ENCODE assay signal across 8 cellular contexts in genomic region chr17:47841488-47842308, GRCh38. TPM values are rescaled to one million over a fixed set of nuclear protein-coding genes. Genes with fewer than 3 reads are reported as not detected.
A peak's percentile ranks its signal among the peaks of the same experiment; 100 is the strongest.
DNase-seq lines count a peak whose midpoint lies in the region; ATAC-seq and TF ChIP-seq lines count a peak whose summit lies in the region.

No MANE protein-coding gene starts in this region.

- H3K27me3 ChIP-seq in adipocyte (replicated peaks; ENCODE audit: control insufficient read depth, insufficient read depth, low read length) = peaks cover 18% of the 10 kb centered on the region
- H3K27me3 ChIP-seq in lower lobe of right lung (ENCODE audit: low read depth) = peaks cover 27% of the 10 kb centered on the region
- peaks cover 0 to 19% of the 10 kb centered on the region in 2 donors for H3K27me3 ChIP-seq in tibial nerve

- H3K27me3 Mint-ChIP-seq in activated T-cell treated with anti-CD3 and anti-CD28 coated beads, Interleukin-2, amount 50 U/mL, for 72 hours (ENCODE audit: low read depth) = peaks cover 27% of the 10 kb centered on the region

- peak overlapping the region; percentile 94 for H3K9ac ChIP-seq in adipocyte (ENCODE audit: low read length)

- TF ChIP-seq EP300 in tibial nerve (IDR thresholded peaks at IDR 0.05) = no peak

- no peaks in the 10 kb centered on the region for H3K9me3 Mint-ChIP-seq in activated T-cell treated with anti-CD3 and anti-CD28 coated beads, Interleukin-2, amount 50 U/mL, for 72 hours

- H3K9me3 ChIP-seq in adipocyte (ENCODE audit: control insufficient read depth, low read length) (no peaks in the 10 kb centered on the region), lower lobe of right lung (no peaks in the 10 kb centered on the region), tibial nerve (no peaks in the 10 kb centered on the region)

- H3K36me3 Mint-ChIP-seq in activated T-cell treated with anti-CD3 and anti-CD28 coated beads, Interleukin-2, amount 50 U/mL, for 72 hours (ENCODE audit: insufficient read depth in 2 of 2) = peaks cover 0 to 1% of the 10 kb centered on the region in 2 donors

- no peak for TF ChIP-seq CTCF in lower lobe of right lung (IDR thresholded peaks at IDR 0.05)
- TF ChIP-seq CTCF in tibial nerve (IDR thresholded peaks at IDR 0.05) = peak in 1 of 5 experiments; percentile 5

- H3K4me3 Mint-ChIP-seq in activated T-cell treated with anti-CD3 and anti-CD28 coated beads, Interleukin-2, amount 50 U/mL, for 72 hours = peak overlapping the region; percentile 90 to 99

- DNase-seq in activated T-cell treated with anti-CD3 and anti-CD28 coated beads, Interleukin-2, amount 50 U/mL, for 72 hours = no peak
- DNase-seq in activated T-cell treated with anti-CD3 and anti-CD28 coated beads, Interleukin-2, amount 50 U/mL, for 48 hours = no peak
- DNase-seq in adipocyte (ENCODE audit: low read depth) (no peak), lower lobe of right lung (no peak), tibial nerve (ENCODE audit: low spot score in 2 of 2) (no peak), EL (no peak), NCI-H2107 (lab: John Stamatoyannopoulos, UW) (no peak), medulla oblongata (ENCODE audit: extremely low spot score) (no peak)

- H3K4me3 ChIP-seq in adipocyte (ENCODE audit: low read length) = peak overlapping the region; percentile 80
- peak overlapping the region; percentile 99 for H3K4me3 ChIP-seq in lower lobe of right lung
- peak overlapping the region in 3 of 4 donors; percentile 68 to 73 (median 71) for H3K4me3 ChIP-seq in tibial nerve

- H3K4me1 ChIP-seq in adipocyte (ENCODE audit: control insufficient read depth, insufficient read depth, low read length) = peaks cover 37% of the 10 kb centered on the region
- peaks cover 67% of the 10 kb centered on the region for H3K4me1 ChIP-seq in lower lobe of right lung
- peaks cover 0 to 38% (median 8%) of the 10 kb centered on the region in 4 donors for H3K4me1 ChIP-seq in tibial nerve

- peaks cover 38% of the 10 kb centered on the region for H3K4me1 Mint-ChIP-seq in activated T-cell treated with anti-CD3 and anti-CD28 coated beads, Interleukin-2, amount 50 U/mL, for 72 hours (ENCODE audit: low read depth)

- peak overlapping the region; percentile 75 for H3K27ac ChIP-seq in lower lobe of right lung
- H3K27ac ChIP-seq in tibial nerve = peak overlapping the region; percentile 42 to 81 (median 66)

- TF ChIP-seq POLR2A in tibial nerve (IDR thresholded peaks at IDR 0.05) = no peak

- ATAC-seq in activated T-cell treated with anti-CD3 and anti-CD28 coated beads, Interleukin-2, amount 50 U/mL, for 72 hours (replicated peaks in 1 of 2) = no peak
- ATAC-seq in lower lobe of right lung = no peak

- WGBS in tibial nerve, 2 donors = 59 to 60% methylated on average over 16 of the region's 16 CpGs

- H3K27ac Mint-ChIP-seq in activated T-cell treated with anti-CD3 and anti-CD28 coated beads, Interleukin-2, amount 50 U/mL, for 72 hours = peak overlapping the region; percentile 16

- intact Hi-C loops in lower lobe of right lung (cut with DNase I) = loop anchor here (5.0 kb wide), 1 partner anchor 51 kb away; no protein-coding TSS in a partner anchor

- H3K36me3 ChIP-seq in adipocyte (ENCODE audit: control insufficient read depth, insufficient read depth, low read length, severe bottlenecking) (peaks cover 7% of the 10 kb centered on the region), lower lobe of right lung (peaks cover 15% of the 10 kb centered on the region), tibial nerve (peaks cover 0 to 30% (median 0%) of the 10 kb centered on the region in 3 donors)

RNA-seq across cellular contexts. Expression of gene SCRN2, which starts 0.6 kb away (rescaled TPM):
- 10 to 100 TPM; 16.1 to 17.6 TPM for total RNA-seq in activated T-cell treated with anti-CD3 and anti-CD28 coated beads, Interleukin-2, amount 50 U/mL, for 72 hours
- 30.9 TPM for total RNA-seq in lower lobe of right lung
- total RNA-seq in tibial nerve = 10 to 100 TPM; 49.8 to 68.6 (median 56.6) TPM

RNA-seq across cellular contexts. Expression of gene SP6, which starts 9.3 kb away (rescaled TPM):
- total RNA-seq in activated T-cell treated with anti-CD3 and anti-CD28 coated beads, Interleukin-2, amount 50 U/mL, for 72 hours = under 1 TPM; 0.12 to 0.28 TPM
- total RNA-seq in lower lobe of right lung (4.7 TPM), tibial nerve (1 to 10 TPM in 1 of 4 donors, under 1 TPM in 3; 0.30 to 1.3 (median 0.71) TPM)

RNA-seq across cellular contexts. Expression of gene LRRC46, which starts 10.2 kb away (rescaled TPM):
- total RNA-seq in activated T-cell treated with anti-CD3 and anti-CD28 coated beads, Interleukin-2, amount 50 U/mL, for 72 hours = under 1 TPM; 0.46 to 0.83 TPM
- 11.6 TPM for total RNA-seq in lower lobe of right lung
- total RNA-seq in tibial nerve = under 1 TPM in 1 of 4 donors, not detected in 3; 0.60 TPM

RNA-seq across cellular contexts. Expression of gene MRPL10, which starts 10.4 kb away (rescaled TPM):
- total RNA-seq in activated T-cell treated with anti-CD3 and anti-CD28 coated beads, Interleukin-2, amount 50 U/mL, for 72 hours = 10 to 100 TPM; 81.7 to 83.5 TPM
- total RNA-seq in lower lobe of right lung (33.2 TPM), tibial nerve (10 to 100 TPM; 23.4 to 33.4 (median 29.9) TPM)

RNA-seq across cellular contexts. Expression of gene OSBPL7, which starts 20.1 kb away (rescaled TPM):
- total RNA-seq in activated T-cell treated with anti-CD3 and anti-CD28 coated beads, Interleukin-2, amount 50 U/mL, for 72 hours = 10 to 100 TPM; 23.9 to 24.9 TPM
- total RNA-seq in lower lobe of right lung (15.0 TPM), tibial nerve (10 to 100 TPM in 2 of 4 donors, 1 to 10 TPM in 2; 8.6 to 19.5 (median 11.2) TPM)
